In genomic region chr6:169529931-169530761, GRCh38 we compare ENCODE assay signal across 9 cellular contexts.
DNase-seq lines count a peak whose midpoint lies in the region; ATAC-seq and FAIRE-seq lines count a peak whose summit lies in the region.
"Had no signal": no experiment of that assay in that cellular context is flagged by ENCODE, and none has a peak within 500 bp of the region (broad histone marks: within the 10 kb centered on the region; RNA-seq: fewer than 3 reads in every experiment).

No MANE protein-coding gene starts in this region.

- CTCF ChIA-PET in activated naive CD4-positive, alpha-beta T cell treated with anti-CD3 and anti-CD28 coated beads for 36 hours (lab: Charles Lee): no interaction called here

- H3K9me3 ChIP-seq in thymus (ENCODE audit: control insufficient read depth): peaks cover 4% of the 10 kb centered on the region
- H3K9me3 ChIP-seq in small intestine (ENCODE audit: control insufficient read depth, low read depth): no peaks in the 10 kb centered on the region

- H3K36me3 ChIP-seq in thymus (ENCODE audit: control insufficient read depth, insufficient read depth): no peaks in the 10 kb centered on the region
- no peaks in the 10 kb centered on the region for H3K36me3 ChIP-seq in small intestine (ENCODE audit: control insufficient read depth in 2 of 2, insufficient read depth in 2 of 2, low read length in 2 of 2)

- intact Hi-C loops in activated naive CD4-positive, alpha-beta T cell treated with anti-CD3 and anti-CD28 coated beads for 36 hours (cut with micrococcal nuclease): no loop called here
- intact Hi-C loops in left colon (cut with DNase I, micrococcal nuclease): loop anchor here in 1 of 2 donors (10.0 kb wide), 1 partner anchor 635 kb away; no protein-coding TSS in a partner anchor

- no peaks in the 10 kb centered on the region for H3K27me3 Mint-ChIP-seq in activated naive CD4-positive, alpha-beta T cell treated with anti-CD3 and anti-CD28 coated beads for 36 hours (ENCODE audit: low read depth)
- no peaks in the 10 kb centered on the region for H3K27me3 Mint-ChIP-seq in activated T-helper 17 cell treated with anti-CD3 and anti-CD28 coated beads, Interleukin-2, amount 50 U/mL, for 72 hours
- H3K27me3 Mint-ChIP-seq in stimulated activated naive B cell treated with anti-CD40 and anti-IgM and Interleukin-4, amounts not matched to agents 10 μg/mL and 1 μg/mL and 100 μg/mL, for 72 hours: no peaks in the 10 kb centered on the region
- H3K27me3 Mint-ChIP-seq: memory B cell had no signal

- H3K4me1 ChIP-seq in thymus (ENCODE audit: control insufficient read depth, insufficient read depth, low read length) (peaks cover 6% of the 10 kb centered on the region), small intestine (ENCODE audit: control insufficient read depth in 2 of 2, insufficient read depth in 1 of 2, low read depth in 1 of 2, low read length in 1 of 2) (no peaks in the 10 kb centered on the region)

- no peak overlapping the region for H3K27ac Mint-ChIP-seq in activated naive CD4-positive, alpha-beta T cell treated with anti-CD3 and anti-CD28 coated beads for 36 hours
- peak overlapping the region; percentile 70 for H3K27ac Mint-ChIP-seq in activated T-helper 17 cell treated with anti-CD3 and anti-CD28 coated beads, Interleukin-2, amount 50 U/mL, for 72 hours
- H3K27ac Mint-ChIP-seq in stimulated activated naive B cell treated with anti-CD40 and anti-IgM and Interleukin-4, amounts not matched to agents 10 μg/mL and 1 μg/mL and 100 μg/mL, for 72 hours: no peak overlapping the region
- H3K27ac Mint-ChIP-seq: memory B cell had no signal

- H3K36me3 Mint-ChIP-seq in activated naive CD4-positive, alpha-beta T cell treated with anti-CD3 and anti-CD28 coated beads for 36 hours (ENCODE audit: low read depth): peaks cover 8% of the 10 kb centered on the region
- no peaks in the 10 kb centered on the region for H3K36me3 Mint-ChIP-seq in activated T-helper 17 cell treated with anti-CD3 and anti-CD28 coated beads, Interleukin-2, amount 50 U/mL, for 72 hours (ENCODE audit: low read depth)
- peaks cover 5 to 23% of the 10 kb centered on the region in 2 donors for H3K36me3 Mint-ChIP-seq in stimulated activated naive B cell treated with anti-CD40 and anti-IgM and Interleukin-4, amounts not matched to agents 10 μg/mL and 1 μg/mL and 100 μg/mL, for 72 hours

- peak; percentile 28 for DNase-seq in activated naive CD4-positive, alpha-beta T cell treated with anti-CD3 and anti-CD28 coated beads for 36 hours
- no peak for DNase-seq in activated naive CD4-positive, alpha-beta T cell (lab: John Stamatoyannopoulos, UW)
- DNase-seq in left colon: peak; percentile 40 to 65
- no peak for DNase-seq in small intestine
- no peak for DNase-seq in stimulated activated naive B cell treated with anti-CD40 and anti-IgM and Interleukin-4, amounts not matched to agents 10 μg/mL and 1 μg/mL and 100 μg/mL, for 72 hours
- DNase-seq in islet precursor cell: no peak

- no peak overlapping the region for H3K4me3 ChIP-seq in thymus (ENCODE audit: low read length)
- H3K4me3 ChIP-seq in small intestine (ENCODE audit: low read depth in 1 of 2, low read length in 2 of 2): no peak overlapping the region

- H3K4me1 Mint-ChIP-seq in activated naive CD4-positive, alpha-beta T cell treated with anti-CD3 and anti-CD28 coated beads for 36 hours (ENCODE audit: low read depth): peaks cover 13% of the 10 kb centered on the region
- peaks cover 12% of the 10 kb centered on the region for H3K4me1 Mint-ChIP-seq in activated T-helper 17 cell treated with anti-CD3 and anti-CD28 coated beads, Interleukin-2, amount 50 U/mL, for 72 hours
- peaks cover 0 to 9% of the 10 kb centered on the region in 2 donors for H3K4me1 Mint-ChIP-seq in stimulated activated naive B cell treated with anti-CD40 and anti-IgM and Interleukin-4, amounts not matched to agents 10 μg/mL and 1 μg/mL and 100 μg/mL, for 72 hours
- H3K4me1 Mint-ChIP-seq: memory B cell had no signal

- peak overlapping the region; percentile 43 for H3K27ac ChIP-seq in thymus (ENCODE audit: low read depth)
- H3K27ac ChIP-seq in small intestine (ENCODE audit: low read depth in 1 of 2, low read length in 1 of 2): peak overlapping the region in 1 of 2 donors; percentile 51

- ATAC-seq in activated T-helper 17 cell treated with anti-CD3 and anti-CD28 coated beads, Interleukin-2, amount 50 U/mL, for 72 hours (replicated peaks): peak; percentile 88
- ATAC-seq in left colon: peak; percentile 92
- ATAC-seq in stimulated activated naive B cell treated with anti-CD40 and anti-IgM and Interleukin-4, amounts not matched to agents 10 μg/mL and 1 μg/mL and 100 μg/mL, for 72 hours (replicated peaks): no peak

- no peaks in the 10 kb centered on the region for H3K27me3 ChIP-seq in thymus (ENCODE audit: control insufficient read depth, insufficient read depth)
- no peaks in the 10 kb centered on the region for H3K27me3 ChIP-seq in small intestine (ENCODE audit: control insufficient read depth in 2 of 2, insufficient read depth in 2 of 2, low read length in 2 of 2)

- 80% methylated on average over 13 of the region's 13 CpGs for WGBS in thymus
- 68 to 81% (median 71%) methylated on average over 13 of the region's 13 CpGs for WGBS in small intestine, 3 donors

- H3K9me3 Mint-ChIP-seq in activated naive CD4-positive, alpha-beta T cell treated with anti-CD3 and anti-CD28 coated beads for 36 hours: peaks cover 15% of the 10 kb centered on the region
- peaks cover 3% of the 10 kb centered on the region for H3K9me3 Mint-ChIP-seq in activated T-helper 17 cell treated with anti-CD3 and anti-CD28 coated beads, Interleukin-2, amount 50 U/mL, for 72 hours
- H3K9me3 Mint-ChIP-seq in stimulated activated naive B cell treated with anti-CD40 and anti-IgM and Interleukin-4, amounts not matched to agents 10 μg/mL and 1 μg/mL and 100 μg/mL, for 72 hours: peaks cover 3 to 9% of the 10 kb centered on the region in 2 donors

- H3K4me3 Mint-ChIP-seq in activated naive CD4-positive, alpha-beta T cell treated with anti-CD3 and anti-CD28 coated beads for 36 hours: no peak overlapping the region
- peak overlapping the region; percentile 60 for H3K4me3 Mint-ChIP-seq in activated T-helper 17 cell treated with anti-CD3 and anti-CD28 coated beads, Interleukin-2, amount 50 U/mL, for 72 hours
- H3K4me3 Mint-ChIP-seq in stimulated activated naive B cell treated with anti-CD40 and anti-IgM and Interleukin-4, amounts not matched to agents 10 μg/mL and 1 μg/mL and 100 μg/mL, for 72 hours: no peak overlapping the region
- H3K4me3 Mint-ChIP-seq: memory B cell had no signal

- no peak for FAIRE-seq in small intestine (lab: Jason Lieb, UNC)

Comparison
In these comparisons a context has a peak if more than half of its experiments do, and no peak if none do; other contexts are left out.
1. DNase-seq: peak in activated naive CD4-positive, alpha-beta T cell treated with anti-CD3 and anti-CD28 coated beads for 36 hours (single experiment) and left colon (2 of 2); none in activated naive CD4-positive, alpha-beta T cell (0 of 4), small intestine (single experiment), stimulated activated naive B cell treated with anti-CD40 and anti-IgM and Interleukin-4, amounts not matched to agents 10 μg/mL and 1 μg/mL and 100 μg/mL, for 72 hours (single experiment) and islet precursor cell (single experiment).
2. ATAC-seq: peak in activated T-helper 17 cell treated with anti-CD3 and anti-CD28 coated beads, Interleukin-2, amount 50 U/mL, for 72 hours (single experiment) and left colon (single experiment); none in stimulated activated naive B cell treated with anti-CD40 and anti-IgM and Interleukin-4, amounts not matched to agents 10 μg/mL and 1 μg/mL and 100 μg/mL, for 72 hours (0 of 2).